In genomic region chrX:132071260-132071659, GRCh38 we compare ENCODE assay signal across 11 cellular contexts. TPM values are rescaled to one million over a fixed set of nuclear protein-coding genes. Genes with fewer than 3 reads are reported as not detected.
DNase-seq lines count a peak whose midpoint lies in the region; ATAC-seq and TF ChIP-seq lines count a peak whose summit lies in the region.
"Had no signal": no experiment of that assay in that cellular context is flagged by ENCODE, and none has a peak within 500 bp of the region (broad histone marks: within the 10 kb centered on the region; RNA-seq: fewer than 3 reads in every experiment).

No MANE protein-coding gene starts in this region.

- no peaks in the 10 kb centered on the region for H3K9me3 ChIP-seq in RWPE2 (ENCODE audit: severe bottlenecking)
- H3K9me3 ChIP-seq: Caco-2 had no signal

- CTCF ChIA-PET in activated CD8-positive, alpha-beta memory T cell treated with anti-CD3 and anti-CD28 coated beads, Interleukin-2, amount 10 ng/mL, durations not matched to agents 7 days and 5 days (lab: Charles Lee), result interaction anchor here (1.7 to 2.1 kb wide), 2 partner anchors 9 to 230 kb away, joined by 4 to 6 read pairs; no protein-coding TSS in a partner anchor

- H3K27ac Mint-ChIP-seq in natural killer cell, result no peak overlapping the region
- no peak overlapping the region for H3K27ac Mint-ChIP-seq in natural killer cell treated with Interleukin-12 subunit alpha and Interleukin-12 subunit beta and Interleukin-15 and Interleukin-18, amount 100 ng/mL, for 72 hours
- H3K27ac Mint-ChIP-seq in activated CD8-positive, alpha-beta memory T cell treated with anti-CD3 and anti-CD28 coated beads, Interleukin-2, amount 10 ng/mL, durations not matched to agents 7 days and 5 days, result no peak overlapping the region

- peaks cover 8% of the 10 kb centered on the region for H3K36me3 ChIP-seq in RWPE2 (ENCODE audit: low read depth)

- ATAC-seq in natural killer cell (peak in 2 of 3 donors; percentile 42 to 46), RWPE2 (ENCODE audit: low read depth) (no peak), HG02759 (IDR thresholded peaks at IDR 0.05; ENCODE audit: unreplicated experiment) (no peak), HG02623 (IDR thresholded peaks at IDR 0.05; ENCODE audit: unreplicated experiment) (no peak)
- no peak for ATAC-seq in natural killer cell treated with Interleukin-12 subunit alpha and Interleukin-12 subunit beta and Interleukin-15 and Interleukin-18, amount 100 ng/mL, for 72 hours
- no peak for ATAC-seq in activated CD8-positive, alpha-beta memory T cell treated with anti-CD3 and anti-CD28 coated beads, Interleukin-2, amount 10 ng/mL, durations not matched to agents 7 days and 5 days
- ATAC-seq: activated CD4-positive, CD25-positive, alpha-beta regulatory T cell treated with anti-CD3 and anti-CD28 coated beads, Interleukin-2, amount 50 U/mL, for 24 hours had no signal

- intact Hi-C loops in natural killer cell (cut with micrococcal nuclease), result loop anchor here (10.0 kb wide), 1 partner anchor 176 kb away; no protein-coding TSS in a partner anchor

- DNase-seq in natural killer cell, result no peak
- DNase-seq in natural killer cell treated with Interleukin-12 subunit alpha and Interleukin-12 subunit beta and Interleukin-15 and Interleukin-18, amount 100 ng/mL, for 72 hours (ENCODE audit: low spot score), result no peak
- DNase-seq in RWPE2 (ENCODE audit: low spot score), result no peak
- peak; percentile 9 for DNase-seq in glomerular visceral epithelial cell (ENCODE audit: extremely low spot score)
- DNase-seq in activated CD4-positive, CD25-positive, alpha-beta regulatory T cell treated with anti-CD3 and anti-CD28 coated beads, Interleukin-2, amount 50 U/mL, for 72 hours, result no peak
- DNase-seq in activated CD8-positive, alpha-beta memory T cell treated with anti-CD3 and anti-CD28 coated beads, Interleukin-2, amount 10 ng/mL, durations not matched to agents 7 days and 5 days, result no peak
- DNase-seq: Caco-2, posterior cingulate gyrus had no signal

- no peaks in the 10 kb centered on the region for H3K9me3 Mint-ChIP-seq in natural killer cell
- no peaks in the 10 kb centered on the region for H3K9me3 Mint-ChIP-seq in natural killer cell treated with Interleukin-12 subunit alpha and Interleukin-12 subunit beta and Interleukin-15 and Interleukin-18, amount 100 ng/mL, for 72 hours
- H3K9me3 Mint-ChIP-seq in activated CD8-positive, alpha-beta memory T cell treated with anti-CD3 and anti-CD28 coated beads, Interleukin-2, amount 10 ng/mL, durations not matched to agents 7 days and 5 days (ENCODE audit: low read depth), result no peaks in the 10 kb centered on the region

- no peak overlapping the region for H3K4me3 ChIP-seq in RWPE2 (ENCODE audit: severe bottlenecking)

- no peak overlapping the region for H3K27ac ChIP-seq in RWPE2 (ENCODE audit: poor library complexity, severe bottlenecking)

- H3K27me3 Mint-ChIP-seq in natural killer cell (ENCODE audit: low read depth in 2 of 2), result no peaks in the 10 kb centered on the region
- H3K27me3 Mint-ChIP-seq in natural killer cell treated with Interleukin-12 subunit alpha and Interleukin-12 subunit beta and Interleukin-15 and Interleukin-18, amount 100 ng/mL, for 72 hours, result peaks cover 0 to 4% of the 10 kb centered on the region in 2 donors
- no peaks in the 10 kb centered on the region for H3K27me3 Mint-ChIP-seq in activated CD8-positive, alpha-beta memory T cell treated with anti-CD3 and anti-CD28 coated beads, Interleukin-2, amount 10 ng/mL, durations not matched to agents 7 days and 5 days

- H3K4me1 ChIP-seq in RWPE2 (ENCODE audit: insufficient read depth, poor library complexity, severe bottlenecking), result peaks cover 4% of the 10 kb centered on the region
- H3K4me1 ChIP-seq: Caco-2 had no signal

- H3K4me3 Mint-ChIP-seq in natural killer cell, result no peak overlapping the region
- no peak overlapping the region for H3K4me3 Mint-ChIP-seq in natural killer cell treated with Interleukin-12 subunit alpha and Interleukin-12 subunit beta and Interleukin-15 and Interleukin-18, amount 100 ng/mL, for 72 hours
- no peak overlapping the region for H3K4me3 Mint-ChIP-seq in activated CD8-positive, alpha-beta memory T cell treated with anti-CD3 and anti-CD28 coated beads, Interleukin-2, amount 10 ng/mL, durations not matched to agents 7 days and 5 days

- no peaks in the 10 kb centered on the region for H3K36me3 Mint-ChIP-seq in natural killer cell
- H3K36me3 Mint-ChIP-seq in natural killer cell treated with Interleukin-12 subunit alpha and Interleukin-12 subunit beta and Interleukin-15 and Interleukin-18, amount 100 ng/mL, for 72 hours, result no peaks in the 10 kb centered on the region
- peaks cover 8% of the 10 kb centered on the region for H3K36me3 Mint-ChIP-seq in activated CD8-positive, alpha-beta memory T cell treated with anti-CD3 and anti-CD28 coated beads, Interleukin-2, amount 10 ng/mL, durations not matched to agents 7 days and 5 days

- TF ChIP-seq CTCF in natural killer cell (IDR thresholded peaks at IDR 0.05), result peak; percentile 29
- peak; percentile 35 for TF ChIP-seq CTCF in RWPE2 (IDR thresholded peaks at IDR 0.05; ENCODE audit: poor library complexity, severe bottlenecking)

- no peaks in the 10 kb centered on the region for H3K4me1 Mint-ChIP-seq in natural killer cell
- no peaks in the 10 kb centered on the region for H3K4me1 Mint-ChIP-seq in natural killer cell treated with Interleukin-12 subunit alpha and Interleukin-12 subunit beta and Interleukin-15 and Interleukin-18, amount 100 ng/mL, for 72 hours (ENCODE audit: low read depth in 2 of 2)
- no peaks in the 10 kb centered on the region for H3K4me1 Mint-ChIP-seq in activated CD8-positive, alpha-beta memory T cell treated with anti-CD3 and anti-CD28 coated beads, Interleukin-2, amount 10 ng/mL, durations not matched to agents 7 days and 5 days

- H3K27me3 ChIP-seq in RWPE2 (ENCODE audit: insufficient read depth, poor library complexity, severe bottlenecking), result no peaks in the 10 kb centered on the region

RNA-seq across cellular contexts. Expression of gene STK26, which starts 48.2 kb away (rescaled TPM):
- total RNA-seq in natural killer cell, result 10 to 100 TPM; 62.5 to 81.0 (median 66.5) TPM
- total RNA-seq in natural killer cell treated with Interleukin-12 subunit alpha and Interleukin-12 subunit beta and Interleukin-15 and Interleukin-18, amount 100 ng/mL, for 72 hours, result 10 to 100 TPM; 41.6 to 73.7 TPM
- 10 to 100 TPM; 39.5 to 49.7 TPM for total RNA-seq in activated CD8-positive, alpha-beta memory T cell treated with anti-CD3 and anti-CD28 coated beads, Interleukin-2, amount 10 ng/mL, durations not matched to agents 7 days and 5 days

RNA-seq across cellular contexts. Expression of gene FRMD7, which starts 56.6 kb away (rescaled TPM):
- total RNA-seq in natural killer cell, result not detected
- total RNA-seq in natural killer cell treated with Interleukin-12 subunit alpha and Interleukin-12 subunit beta and Interleukin-15 and Interleukin-18, amount 100 ng/mL, for 72 hours, result not detected
- total RNA-seq in activated CD8-positive, alpha-beta memory T cell treated with anti-CD3 and anti-CD28 coated beads, Interleukin-2, amount 10 ng/mL, durations not matched to agents 7 days and 5 days, result not detected
- total RNA-seq: Caco-2 had no signal

Comparison
In these comparisons a context has a peak if more than half of its experiments do, and no peak if none do; other contexts are left out.
1. ATAC-seq: peak in natural killer cell (2 of 3); none in natural killer cell treated with Interleukin-12 subunit alpha and Interleukin-12 subunit beta and Interleukin-15 and Interleukin-18, amount 100 ng/mL, for 72 hours (0 of 2), RWPE2 (single experiment), HG02759 (single experiment), activated CD8-positive, alpha-beta memory T cell treated with anti-CD3 and anti-CD28 coated beads, Interleukin-2, amount 10 ng/mL, durations not matched to agents 7 days and 5 days (single experiment) and HG02623 (single experiment).